In genomic region chr1:98965394-98965793, GRCh38 we compare ENCODE assay signal across 26 cellular contexts. TPM values are rescaled to one million over a fixed set of nuclear protein-coding genes. Genes with fewer than 3 reads are reported as not detected.
"Had no signal": no experiment of that assay in that cellular context is flagged by ENCODE, and none has a peak within 500 bp of the region (broad histone marks: within the 10 kb centered on the region; RNA-seq: fewer than 3 reads in every experiment).

No MANE protein-coding gene starts in this region.

- ATAC-seq: activated CD8-positive, alpha-beta memory T cell treated with anti-CD3 and anti-CD28 coated beads, Interleukin-2, amount 10 ng/mL, durations not matched to agents 7 days and 5 days; K562; SK-N-SH treated with all-trans-retinoic acid at 6 μM for 48 hours; WTC11 had no signal

- H3K27ac Mint-ChIP-seq: activated CD8-positive, alpha-beta memory T cell treated with anti-CD3 and anti-CD28 coated beads, Interleukin-2, amount 10 ng/mL, durations not matched to agents 7 days and 5 days; activated naive CD8-positive, alpha-beta T cell; activated T-cell treated with anti-CD3 and anti-CD28 coated beads, Interleukin-2, amount 50 U/mL, for 24 hours; activated T-helper 2 cell treated with anti-CD3 and anti-CD28 coated beads, Interferon-gamma antibody, Interleukin-2, Interleukin-4, amounts not matched to agents 10 μg/mL and 5 μg/mL and 100 μg/mL, durations not matched to agents 14 hours and 24 hours and 36 hours; T-helper 1 cell treated with Interleukin-12 subunit alpha and Interleukin-12 subunit beta and Interleukin-4 antibody, amounts not matched to agents 30 μg/mL and 1 μg/mL, for 36 hours; WTC11 had no signal

- H3K27me3 Mint-ChIP-seq: activated CD8-positive, alpha-beta memory T cell treated with anti-CD3 and anti-CD28 coated beads, Interleukin-2, amount 10 ng/mL, durations not matched to agents 7 days and 5 days; activated T-cell treated with anti-CD3 and anti-CD28 coated beads, Interleukin-2, amount 50 U/mL, for 24 hours had no signal

- DNase-seq: activated CD8-positive, alpha-beta memory T cell treated with anti-CD3 and anti-CD28 coated beads, Interleukin-2, amount 10 ng/mL, durations not matched to agents 7 days and 5 days; activated gamma-delta T cell treated with Interleukin-2 at 50 U/mL for 16 hours; activated T-cell treated with anti-CD3 and anti-CD28 coated beads, Interleukin-2, amount 50 U/mL, for 24 hours; adrenal gland; anterior cingulate cortex; central memory CD4-positive, alpha-beta T cell; Karpas-422; MM.1S; NCI-H1105 treated with DMSO at 0.1 percent for 48 hours; NCI-H1436 treated with DMSO at 0.1 percent for 48 hours; NCI-H187; NCI-H2081; NCI-H510A treated with DMSO at 0.1 percent for 48 hours; NCI-H69; NK-92 treated with Interleukin-12 subunit alpha and Interleukin-12 subunit beta, amount 100 ng/mL, for 24 hours; OCI-M1; Peyer's patch; SHP77 had no signal

- H3K36me3 Mint-ChIP-seq: activated CD8-positive, alpha-beta memory T cell treated with anti-CD3 and anti-CD28 coated beads, Interleukin-2, amount 10 ng/mL, durations not matched to agents 7 days and 5 days; activated naive CD8-positive, alpha-beta T cell; WTC11 had no signal

- H3K4me3 Mint-ChIP-seq: activated CD8-positive, alpha-beta memory T cell treated with anti-CD3 and anti-CD28 coated beads, Interleukin-2, amount 10 ng/mL, durations not matched to agents 7 days and 5 days; activated naive CD8-positive, alpha-beta T cell; activated T-cell treated with anti-CD3 and anti-CD28 coated beads, Interleukin-2, amount 50 U/mL, for 24 hours; T-helper 1 cell treated with Interleukin-12 subunit alpha and Interleukin-12 subunit beta and Interleukin-4 antibody, amounts not matched to agents 30 μg/mL and 1 μg/mL, for 36 hours; WTC11 had no signal

- H3K4me1 Mint-ChIP-seq: activated CD8-positive, alpha-beta memory T cell treated with anti-CD3 and anti-CD28 coated beads, Interleukin-2, amount 10 ng/mL, durations not matched to agents 7 days and 5 days had no signal

- H3K27ac ChIP-seq: adrenal gland, Peyer's patch, RWPE1, SJSA1 had no signal

- H3K9me3 Mint-ChIP-seq: activated T-cell treated with anti-CD3 and anti-CD28 coated beads, Interleukin-2, amount 50 U/mL, for 24 hours; activated T-helper 2 cell treated with anti-CD3 and anti-CD28 coated beads, Interferon-gamma antibody, Interleukin-2, Interleukin-4, amounts not matched to agents 10 μg/mL and 5 μg/mL and 100 μg/mL, durations not matched to agents 14 hours and 24 hours and 36 hours; T-helper 1 cell treated with Interleukin-12 subunit alpha and Interleukin-12 subunit beta and Interleukin-4 antibody, amounts not matched to agents 30 μg/mL and 1 μg/mL, for 36 hours; WTC11 had no signal

RNA-seq across cellular contexts. Expression of gene PLPPR5, which starts 39.3 kb away (rescaled TPM):
- total RNA-seq: activated CD8-positive, alpha-beta memory T cell treated with anti-CD3 and anti-CD28 coated beads, Interleukin-2, amount 10 ng/mL, durations not matched to agents 7 days and 5 days; activated T-helper 2 cell treated with anti-CD3 and anti-CD28 coated beads, Interferon-gamma antibody, Interleukin-2, Interleukin-4, amounts not matched to agents 10 μg/mL and 5 μg/mL and 100 μg/mL, durations not matched to agents 14 hours and 24 hours and 36 hours; K562; Peyer's patch; SJSA1 had no signal
